ENCODE assay signal across 12 cellular contexts in the genomic region with DNA sequence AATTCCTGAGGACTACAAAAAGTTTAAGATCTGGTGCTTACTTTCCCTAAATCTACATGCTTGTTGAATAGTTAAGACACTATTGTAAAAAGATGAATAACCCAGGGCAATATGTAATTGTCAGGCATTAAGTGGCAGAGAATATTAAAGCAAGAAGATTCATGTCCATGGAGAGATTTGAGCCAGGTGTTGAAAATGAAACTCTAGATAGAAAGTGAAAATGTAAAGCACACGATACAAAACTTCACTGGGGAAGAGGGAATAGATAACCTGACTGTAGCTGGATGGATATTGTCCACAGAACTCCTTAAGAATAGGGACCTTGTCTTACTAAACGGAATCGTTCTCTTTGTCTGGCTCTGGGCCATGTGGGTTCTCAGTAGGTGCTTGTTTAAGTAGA. TPM values are rescaled to one million over a fixed set of nuclear protein-coding genes. Genes with fewer than 3 reads are reported as not detected.
DNase-seq lines count a peak whose midpoint lies in the region; ATAC-seq, FAIRE-seq and TF ChIP-seq lines count a peak whose summit lies in the region.
"Had no signal": no experiment of that assay in that cellular context is flagged by ENCODE, and none has a peak within 500 bp of the region (broad histone marks: within the 10 kb centered on the region; RNA-seq: fewer than 3 reads in every experiment).

No MANE protein-coding gene starts in this region.

- TF ChIP-seq POLR2A in GM12878 (IDR thresholded peaks at IDR 0.05; ENCODE audit: low read depth, low read length) (no peak), heart left ventricle (IDR thresholded peaks at IDR 0.05) (no peak)

- no TSS peak for BruUV-seq in GM12878 (replicated peaks; lab: Mats Ljungman, UMichigan)

- no peak overlapping the region for H3K4me3 ChIP-seq in Karpas-422 (ENCODE audit: low read length)
- peak overlapping the region; percentile 11; the same call in 1 of the 2 replicates for H3K4me3 ChIP-seq in GM12878
- no peak overlapping the region for H3K4me3 ChIP-seq in trophoblast cell (ENCODE audit: low read depth, low read length)
- no peak overlapping the region for H3K4me3 ChIP-seq in heart left ventricle

- SMC1A ChIA-PET in GM12878 (lab: Charles Lee; ENCODE audit: uncharacterized antibody, unreplicated experiment): interaction anchor here (1.1 to 1.5 kb wide), 4 partner anchors 11 to 30 kb away, joined by 3 to 4 read pairs (median 3); no protein-coding TSS in a partner anchor

- peak overlapping the region; percentile 0 for H3K27ac Mint-ChIP-seq in activated CD4-positive, alpha-beta T cell treated with anti-CD3 and anti-CD28 coated beads, Interleukin-2, amount 10 ng/mL, durations not matched to agents 24 days and 14 days
- H3K27ac Mint-ChIP-seq: stimulated activated naive B cell treated with anti-CD40 and anti-IgM and Interleukin-4, amounts not matched to agents 10 μg/mL and 1 μg/mL and 100 μg/mL, for 72 hours had no signal

- H3K4me1 ChIP-seq in Karpas-422 (ENCODE audit: low read length) (peaks cover 35% of the 10 kb centered on the region), GM12878 (ENCODE audit: control insufficient read depth, insufficient read depth, low read length) (peaks cover 13% of the 10 kb centered on the region), trophoblast cell (ENCODE audit: control insufficient read depth in 1 of 2, insufficient read depth in 2 of 2, low read length in 2 of 2) (peaks cover 3 to 5% of the 10 kb centered on the region in 2 experiments), heart left ventricle (peaks cover 2 to 80% (median 51%) of the 10 kb centered on the region in 12 donors)

- H3K79me2 ChIP-seq in Karpas-422 (ENCODE audit: low read length) (peaks cover 100% of the 10 kb centered on the region), GM12878 (ENCODE audit: control insufficient read depth, insufficient read depth, low read length) (peaks cover 99% of the 10 kb centered on the region), trophoblast cell (ENCODE audit: control insufficient read depth, insufficient read depth, low read length, poor library complexity) (peaks cover 23% of the 10 kb centered on the region)

- peak overlapping the region; percentile 21 for H3K4ac ChIP-seq in trophoblast cell (ENCODE audit: low read depth, low read length)

- POLR2A ChIA-PET in GM12878 (lab: Charles Lee): interaction anchor here (0.6 kb wide), 1 partner anchor 1562 kb away, joined by 4 read pairs; no protein-coding TSS in a partner anchor

- peaks cover 40% of the 10 kb centered on the region for H3K36me3 ChIP-seq in Karpas-422 (ENCODE audit: insufficient read depth, low read length)
- H3K36me3 ChIP-seq in GM12878 (ENCODE audit: control insufficient read depth in 2 of 2, insufficient read depth in 2 of 2, low read length in 1 of 2): no peaks in the 10 kb centered on the region; a peak in 2 of 4 replicates
- H3K36me3 ChIP-seq in trophoblast cell (ENCODE audit: control insufficient read depth in 1 of 2, insufficient read depth in 2 of 2, low read length in 2 of 2): peaks cover 3 to 4% of the 10 kb centered on the region in 2 experiments
- H3K36me3 ChIP-seq in heart left ventricle: peaks cover 0 to 11% (median 0%) of the 10 kb centered on the region in 9 donors

- H3K79me1 ChIP-seq in trophoblast cell (ENCODE audit: low read length): peaks cover 9% of the 10 kb centered on the region

- H4K8ac ChIP-seq in trophoblast cell (ENCODE audit: low read depth, low read length): no peak overlapping the region

- H3K9ac ChIP-seq in Karpas-422 (ENCODE audit: low read length) (no peak overlapping the region), GM12878 (ENCODE audit: control insufficient read depth, insufficient read depth, low read length) (no peak overlapping the region), trophoblast cell (ENCODE audit: low read length) (no peak overlapping the region)

- peaks cover 47% of the 10 kb centered on the region for H3K4me1 Mint-ChIP-seq in activated CD4-positive, alpha-beta T cell treated with anti-CD3 and anti-CD28 coated beads, Interleukin-2, amount 10 ng/mL, durations not matched to agents 24 days and 14 days

- no peaks in the 10 kb centered on the region for H3K9me3 Mint-ChIP-seq in activated CD4-positive, alpha-beta T cell treated with anti-CD3 and anti-CD28 coated beads, Interleukin-2, amount 10 ng/mL, durations not matched to agents 24 days and 14 days
- H3K9me3 Mint-ChIP-seq: stimulated activated naive B cell treated with anti-CD40 and anti-IgM and Interleukin-4, amounts not matched to agents 10 μg/mL and 1 μg/mL and 100 μg/mL, for 72 hours had no signal

- H3K4me3 Mint-ChIP-seq in activated CD4-positive, alpha-beta T cell treated with anti-CD3 and anti-CD28 coated beads, Interleukin-2, amount 10 ng/mL, durations not matched to agents 24 days and 14 days: peak overlapping the region; percentile 50

- H2BK5ac ChIP-seq in trophoblast cell (ENCODE audit: low read depth, low read length, poor library complexity): no peak overlapping the region

- H3K9me3 ChIP-seq in Karpas-422 (ENCODE audit: low read length): no peaks in the 10 kb centered on the region
- no peaks in the 10 kb centered on the region for H3K9me3 ChIP-seq in GM12878 (replicated peaks; ENCODE audit: control insufficient read depth, insufficient read depth, low read length)
- no peaks in the 10 kb centered on the region for H3K9me3 ChIP-seq in trophoblast cell (ENCODE audit: insufficient read depth, low read depth, low read length)
- no peaks in the 10 kb centered on the region for H3K9me3 ChIP-seq in heart left ventricle

- H2AK5ac ChIP-seq in trophoblast cell (ENCODE audit: low read length): no peak overlapping the region

- intact Hi-C loops in activated CD4-positive, alpha-beta T cell treated with anti-CD3 and anti-CD28 coated beads, Interleukin-2, amount 10 ng/mL, durations not matched to agents 24 days and 14 days (cut with micrococcal nuclease): loop anchor here (5.0 kb wide), 1 partner anchor 358 kb away; no protein-coding TSS in a partner anchor
- intact Hi-C loops in GM12878 (cut with micrococcal nuclease; ENCODE audit: unreplicated experiment): no loop called here
- intact Hi-C loops in heart left ventricle (cut with DNase I): loop anchor here in 1 of 10 donors (10.0 kb wide), 1 partner anchor 371 kb away; a partner anchor contains a TSS

- H3K27me3 ChIP-seq in Karpas-422 (ENCODE audit: low read length) (no peaks in the 10 kb centered on the region), GM12878 (replicated peaks in 1 of 2; ENCODE audit: control insufficient read depth in 2 of 2, insufficient read depth in 2 of 2, low read length in 1 of 2) (no peaks in the 10 kb centered on the region), trophoblast cell (ENCODE audit: insufficient read depth, low read length) (no peaks in the 10 kb centered on the region), heart left ventricle (no peaks in the 10 kb centered on the region)

- no peak overlapping the region for H2AFZ ChIP-seq in Karpas-422 (ENCODE audit: low read length)
- no peak overlapping the region for H2AFZ ChIP-seq in GM12878 (ENCODE audit: control insufficient read depth, low read depth, low read length)
- H2AFZ ChIP-seq in trophoblast cell (ENCODE audit: insufficient read depth, low read length, poor library complexity): no peak overlapping the region

- H3K4me2 ChIP-seq in Karpas-422 (ENCODE audit: low read depth, low read length, poor library complexity, severe bottlenecking) (peak overlapping the region; percentile 13), GM12878 (ENCODE audit: control insufficient read depth, insufficient read depth) (peak overlapping the region; percentile 63), trophoblast cell (ENCODE audit: low read length) (no peak overlapping the region)

- no peak overlapping the region for H3K23ac ChIP-seq in trophoblast cell (ENCODE audit: low read length)

- no peak overlapping the region for H4K91ac ChIP-seq in trophoblast cell (ENCODE audit: low read depth, low read length)

- H3K27ac ChIP-seq in Karpas-422 (ENCODE audit: low read length) (no peak overlapping the region), GM12878 (ENCODE audit: control insufficient read depth, insufficient read depth) (0 out of 2 replicates have a peak overlapping the region, but pooled peaks have one; percentile 10), trophoblast cell (ENCODE audit: low read depth, low read length) (no peak overlapping the region), heart left ventricle (peak overlapping the region in 1 of 12 donors; percentile 13)

- TF ChIP-seq RAD21 in GM12878 (IDR thresholded peaks at IDR 0.05; ENCODE audit: insufficient read depth, low read depth, low read length): no peak

- H3K18ac ChIP-seq in trophoblast cell (ENCODE audit: low read length): no peak overlapping the region

- H2BK12ac ChIP-seq in trophoblast cell (ENCODE audit: low read length): no peak overlapping the region

- H4K12ac ChIP-seq in trophoblast cell (ENCODE audit: low read depth, low read length): no peak overlapping the region

- no peak overlapping the region for H3K14ac ChIP-seq in trophoblast cell (ENCODE audit: low read length)

- CTCF ChIA-PET in GM12878 (lab: Yijun Ruan, JAX): interaction anchor here (1.4 kb wide), 1 partner anchor 113 kb away, joined by 3 read pairs; no protein-coding TSS in a partner anchor

- ATAC-seq in GM12878: no peak
- no peak for ATAC-seq in heart left ventricle
- ATAC-seq: stimulated activated naive B cell treated with anti-CD40 and anti-IgM and Interleukin-4, amounts not matched to agents 10 μg/mL and 1 μg/mL and 100 μg/mL, for 72 hours had no signal

- H4K20me1 ChIP-seq in Karpas-422 (ENCODE audit: insufficient read depth, low read depth, low read length) (peaks cover 51% of the 10 kb centered on the region), GM12878 (ENCODE audit: control insufficient read depth, insufficient read depth) (0 out of 2 replicates have a peak, but pooled peaks cover 2% of the 10 kb centered on the region)

- in situ Hi-C loops in GM12878 (cut with MboI): no loop called here

- H3K36me3 Mint-ChIP-seq in activated CD4-positive, alpha-beta T cell treated with anti-CD3 and anti-CD28 coated beads, Interleukin-2, amount 10 ng/mL, durations not matched to agents 24 days and 14 days (ENCODE audit: low read depth): peaks cover 36% of the 10 kb centered on the region

- H2BK120ac ChIP-seq in trophoblast cell (ENCODE audit: insufficient read depth, low read length, poor library complexity): no peak overlapping the region

- TF ChIP-seq EP300 in GM12878 (IDR thresholded peaks at IDR 0.05; ENCODE audit: borderline replicate concordance in 1 of 2, control insufficient read depth in 1 of 2, low read depth in 2 of 2, low read length in 2 of 2): no peak

- FAIRE-seq in GM12878 (lab: Jason Lieb, UNC): no peak
- FAIRE-seq in frontal cortex (lab: Jason Lieb, UNC): no peak
- FAIRE-seq: bronchial epithelial cell had no signal

- H3K27me3 Mint-ChIP-seq in activated CD4-positive, alpha-beta T cell treated with anti-CD3 and anti-CD28 coated beads, Interleukin-2, amount 10 ng/mL, durations not matched to agents 24 days and 14 days: no peaks in the 10 kb centered on the region
- H3K27me3 Mint-ChIP-seq: stimulated activated naive B cell treated with anti-CD40 and anti-IgM and Interleukin-4, amounts not matched to agents 10 μg/mL and 1 μg/mL and 100 μg/mL, for 72 hours had no signal

- WGBS in GM12878 (ENCODE audit: insufficient coverage, insufficient replicate concordance, low lambda C conversion rate, missing lambda C conversion rate): 41% methylated on average over 3 of the region's 3 CpGs
- WGBS in trophoblast cell (ENCODE audit: extremely low coverage, insufficient coverage, insufficient read length): no CpG with 5 or more reads among the region's 3 CpGs
- 10 to 20% (median 14%) methylated on average over 3 of the region's 3 CpGs for WGBS in heart left ventricle, 4 donors

- TF ChIP-seq CTCF in GM12878 (IDR thresholded peaks at IDR 0.05 in 2 of 3, conservative IDR thresholded peaks at IDR 0.05 in 1 of 3; ENCODE audit: control insufficient read depth in 2 of 3, extremely low read depth in 1 of 3, insufficient read depth in 1 of 3, low read depth in 3 of 3, low read length in 3 of 3): no peak
- no peak for TF ChIP-seq CTCF in heart left ventricle (IDR thresholded peaks at IDR 0.05)

- H3K9me2 ChIP-seq in Karpas-422 (replicated peaks; ENCODE audit: insufficient read depth, low read length): no peaks in the 10 kb centered on the region

- DNase-seq in activated CD4-positive, alpha-beta T cell treated with anti-CD3 and anti-CD28 coated beads, Interleukin-2, amount 10 ng/mL, durations not matched to agents 24 days and 14 days: no peak
- DNase-seq in activated CD4-positive, alpha-beta T cell treated with anti-CD3 and anti-CD28 coated beads, Interleukin-2, amount 50 U/mL, for 4 hours: no peak
- no peak for DNase-seq in Karpas-422
- no peak for DNase-seq in GM12878 (ENCODE audit: low read depth, low spot score)
- DNase-seq in trophoblast cell: no peak
- DNase-seq in frontal cortex (ENCODE audit: low spot score in 2 of 2): no peak
- DNase-seq in heart left ventricle: no peak
- DNase-seq in stimulated activated CD4-positive, alpha-beta T cell treated with anti-CD3 and anti-CD28 coated beads, Interleukin-2, amount 100 ng/mL, for 24 hours: no peak
- DNase-seq: NCI-H1436; NK-92 treated with Interleukin-12 subunit alpha and Interleukin-12 subunit beta, amount 100 ng/mL, for 24 hours; stimulated activated naive B cell treated with anti-CD40 and anti-IgM and Interleukin-4, amounts not matched to agents 10 μg/mL and 1 μg/mL and 100 μg/mL, for 72 hours had no signal

- RAD21 ChIA-PET in GM12878 (lab: Charles Lee; ENCODE audit: unreplicated experiment): no interaction called here

RNA-seq across cellular contexts. Expression of a gene that starts 5.0 kb away (rescaled TPM):
- total RNA-seq in activated CD4-positive, alpha-beta T cell treated with anti-CD3 and anti-CD28 coated beads, Interleukin-2, amount 10 ng/mL, durations not matched to agents 24 days and 14 days: 202 and 216 TPM in 2 replicates
- total RNA-seq in Karpas-422 (2014; rRNA removed; shearing (Covaris generic); ENCODE audit: low replicate concordance): 79.7 and 117 TPM in 2 replicates
- total RNA-seq in GM12878 (2013; cell fraction: nucleolus; rRNA removed): 322 and 341 TPM in 2 replicates
- total RNA-seq in GM12878 (2014; rRNA removed): 86.9 and 101 TPM in 2 replicates
- total RNA-seq in GM12878 (2014; rRNA removed; fragmentation: Illumina TruSeq; extraction: Trizol): 103 and 105 TPM in 2 replicates
- total RNA-seq in GM12878 (2021): 186 and 203 TPM in 2 replicates
- polyA plus RNA-seq in GM12878 (2011; ENCODE audit: low read depth): 29.9 TPM
- 165 and 227 TPM in 2 replicates for polyA plus RNA-seq in GM12878 (2011; rRNA removed)
- 38.9 and 49.3 TPM in 2 replicates for polyA plus RNA-seq in GM12878 (2011; cell fraction: cytosol; rRNA removed)
- polyA plus RNA-seq in GM12878 (2011; cell fraction: nucleus; rRNA removed): 75.6 and 84.0 TPM in 2 replicates
- 52.1 and 71.4 TPM in 2 replicates for polyA plus RNA-seq in GM12878 (2012)
- polyA plus RNA-seq in GM12878 (2014; fragmentation: Illumina TruSeq; extraction: Trizol): 78.1 and 98.5 TPM in 2 replicates
- 10 to 100 TPM; 34.5 to 44.0 TPM for polyA plus RNA-seq in GM12878 (2014; fragmentation: Nextera tagmentation; extraction: Ambion mirVana)
- 60.1 and 71.3 TPM in 2 replicates for polyA plus RNA-seq in GM12878 (2014; rRNA removed)
- polyA plus RNA-seq in GM12878 (2016; fragmentation: Nextera tagmentation; extraction: Ambion mirVana): 100 to 1,000 TPM; 210 to 213 TPM
- polyA minus RNA-seq in GM12878 (2011; rRNA and poly(A)+ RNA removed): 97.3 and 160 TPM in 2 replicates
- polyA minus RNA-seq in GM12878 (2011; cell fraction: cytosol; rRNA and poly(A)+ RNA removed): 38.9 and 54.2 TPM in 2 replicates
- 69.6 and 92.5 TPM in 2 replicates for polyA minus RNA-seq in GM12878 (2011; cell fraction: nucleus; rRNA and poly(A)+ RNA removed)
- 85.1 and 87.6 TPM in 2 replicates for polyA plus RNA-seq in trophoblast cell (2013)
- 285 TPM for total RNA-seq in frontal cortex
- total RNA-seq in heart left ventricle: 10 to 100 TPM; 16.0 to 69.0 (median 35.9) TPM
- 10 to 100 TPM in 1 of 2 donors, 1 to 10 TPM in 1; 5.8 to 23.4 TPM for polyA plus RNA-seq in heart left ventricle
